ENCODE assay signal across 10 cellular contexts in the genomic region with DNA sequence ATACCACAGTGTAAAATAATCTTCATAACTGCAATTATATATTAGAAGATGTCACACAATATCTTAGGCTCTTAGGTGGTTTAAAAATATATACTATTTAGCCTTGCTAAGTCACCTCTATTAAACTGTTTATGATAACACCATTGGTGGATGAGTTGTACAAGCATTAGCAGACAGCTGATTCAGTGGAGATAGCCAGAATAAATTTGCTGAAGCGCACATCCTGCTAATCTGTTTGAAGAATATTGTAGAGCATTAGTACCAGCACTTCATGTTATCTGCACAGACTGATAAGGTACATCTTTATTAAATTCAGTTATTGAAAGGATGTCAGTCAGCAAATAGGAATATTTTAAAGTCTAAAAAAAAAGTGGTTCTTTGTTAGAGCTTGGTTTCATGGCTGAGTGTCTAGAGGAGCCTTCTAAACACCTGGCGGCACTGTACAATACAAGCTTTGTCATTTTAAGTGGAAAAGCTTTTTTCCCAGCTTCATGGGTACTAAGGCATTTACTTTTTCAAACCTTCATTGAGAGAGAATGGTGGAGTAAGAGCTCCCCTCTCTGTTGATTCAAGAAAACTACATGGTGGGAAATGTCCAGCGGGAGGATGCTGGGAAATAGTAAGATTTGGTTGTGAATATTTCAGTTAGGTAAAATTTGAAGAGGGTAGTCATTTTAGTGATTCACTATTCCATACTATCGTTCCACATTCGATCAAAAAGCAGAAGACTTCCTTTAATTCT.
A peak's percentile ranks its signal among the peaks of the same experiment; 100 is the strongest.
DNase-seq lines count a peak whose midpoint lies in the region; ATAC-seq and TF ChIP-seq lines count a peak whose summit lies in the region.
"Had no signal": no experiment of that assay in that cellular context is flagged by ENCODE, and none has a peak within 500 bp of the region (broad histone marks: within the 10 kb centered on the region; RNA-seq: fewer than 3 reads in every experiment).

No MANE protein-coding gene starts in this region.

- CTCF ChIA-PET in T-cell (lab: Charles Lee) = no interaction called here

- H3F3A ChIP-seq in neural progenitor cell (ENCODE audit: low read depth) = no peaks in the 10 kb centered on the region

- H3K36me3 Mint-ChIP-seq in chondrocyte (ENCODE audit: low read depth) (no peaks in the 10 kb centered on the region), neural progenitor cell (no peaks in the 10 kb centered on the region), T-cell (no peaks in the 10 kb centered on the region)
- H3K36me3 Mint-ChIP-seq: IgD-negative memory B cell had no signal

- DNase-seq in GM06990 (ENCODE audit: extremely low read depth, insufficient read length) = no peak
- peak; percentile 81 for DNase-seq in NCI-H146 (lab: John Stamatoyannopoulos, UW)
- DNase-seq in chondrocyte (ENCODE audit: low spot score) = no peak
- DNase-seq in neural progenitor cell (ENCODE audit: low spot score) = peak; percentile 61
- no peak for DNase-seq in sigmoid colon
- DNase-seq in OCI-M2 (lab: John Stamatoyannopoulos, UW; ENCODE audit: unreplicated experiment) = no peak
- no peak for DNase-seq in T-cell
- DNase-seq: activated CD4-positive, alpha-beta T cell treated with anti-CD3 and anti-CD28 coated beads for 1 hour; occipital lobe had no signal

- H3K9me3 Mint-ChIP-seq in chondrocyte (ENCODE audit: low read depth) (no peaks in the 10 kb centered on the region), neural progenitor cell (no peaks in the 10 kb centered on the region), T-cell (no peaks in the 10 kb centered on the region)
- H3K9me3 Mint-ChIP-seq: IgD-negative memory B cell had no signal

- H2AFZ ChIP-seq in neural progenitor cell (replicated peaks) = no peak overlapping the region

- no peak for TF ChIP-seq EP300 in sigmoid colon (IDR thresholded peaks at IDR 0.05)

- no peaks in the 10 kb centered on the region for H3K79me2 ChIP-seq in neural progenitor cell (ENCODE audit: low read depth)

- no peaks in the 10 kb centered on the region for H4K20me1 ChIP-seq in neural progenitor cell (ENCODE audit: low read depth)

- H3K9ac ChIP-seq in neural progenitor cell = no peak overlapping the region

- POLR2A ChIA-PET in T-cell (lab: Charles Lee) = no interaction called here

- H3K4me1 Mint-ChIP-seq in chondrocyte (ENCODE audit: low read depth) (no peaks in the 10 kb centered on the region), neural progenitor cell (peaks cover 6% of the 10 kb centered on the region), T-cell (no peaks in the 10 kb centered on the region)
- H3K4me1 Mint-ChIP-seq: IgD-negative memory B cell had no signal

- ATAC-seq in T-cell (replicated peaks in 1 of 4) = no peak

- TF ChIP-seq CTCF in GM06990 (IDR thresholded peaks at IDR 0.05; ENCODE audit: insufficient read depth, low read length, poor library complexity, severe bottlenecking) (peak; percentile 31), chondrocyte (IDR thresholded peaks at IDR 0.05) (peak; percentile 77), neural progenitor cell (IDR thresholded peaks at IDR 0.05) (peak; percentile 84), sigmoid colon (IDR thresholded peaks at IDR 0.05) (no peak)

- H3K36me3 ChIP-seq in GM06990 (ENCODE audit: control insufficient read depth, insufficient read depth, low read length) = no peaks in the 10 kb centered on the region
- H3K36me3 ChIP-seq in neural progenitor cell = no peaks in the 10 kb centered on the region
- H3K36me3 ChIP-seq in sigmoid colon = no peaks in the 10 kb centered on the region

- H3K4me3 ChIP-seq in GM06990 (replicated peaks; ENCODE audit: low read depth, low read length) (no peak overlapping the region), neural progenitor cell (no peak overlapping the region), sigmoid colon (no peak overlapping the region)

- H3K27ac ChIP-seq in neural progenitor cell = no peak overlapping the region
- H3K27ac ChIP-seq in sigmoid colon = no peak overlapping the region

- intact Hi-C loops in sigmoid colon (cut with DNase I) = no loop called here

- no peak overlapping the region for H3K4me2 ChIP-seq in neural progenitor cell

- H3K27me3 ChIP-seq in GM06990 (replicated peaks; ENCODE audit: control insufficient read depth, insufficient read depth, low read length) (no peaks in the 10 kb centered on the region), neural progenitor cell (no peaks in the 10 kb centered on the region), sigmoid colon (no peaks in the 10 kb centered on the region)

- WGBS in sigmoid colon, 2 donors = 49 to 67% methylated on average over 5 of the region's 5 CpGs

- H3K9me3 ChIP-seq in neural progenitor cell (ENCODE audit: low read depth) = no peaks in the 10 kb centered on the region
- no peaks in the 10 kb centered on the region for H3K9me3 ChIP-seq in sigmoid colon

- H3K27me3 Mint-ChIP-seq in chondrocyte (ENCODE audit: low read depth) (no peaks in the 10 kb centered on the region), neural progenitor cell (ENCODE audit: insufficient read depth, low read depth) (peaks cover 5% of the 10 kb centered on the region), T-cell (no peaks in the 10 kb centered on the region)
- H3K27me3 Mint-ChIP-seq: IgD-negative memory B cell had no signal

- no peak overlapping the region for H3K27ac Mint-ChIP-seq in chondrocyte (ENCODE audit: unreplicated experiment)
- H3K27ac Mint-ChIP-seq in neural progenitor cell = no peak overlapping the region
- no peak overlapping the region for H3K27ac Mint-ChIP-seq in T-cell
- H3K27ac Mint-ChIP-seq: IgD-negative memory B cell had no signal

- no peak overlapping the region for H3K4me3 Mint-ChIP-seq in chondrocyte (ENCODE audit: unreplicated experiment)
- H3K4me3 Mint-ChIP-seq in neural progenitor cell = no peak overlapping the region
- H3K4me3 Mint-ChIP-seq in T-cell = no peak overlapping the region
- H3K4me3 Mint-ChIP-seq: IgD-negative memory B cell had no signal

- no peak for TF ChIP-seq POLR2A in sigmoid colon (IDR thresholded peaks at IDR 0.05)

- H3K4me1 ChIP-seq in neural progenitor cell (peaks cover 3% of the 10 kb centered on the region), sigmoid colon (no peaks in the 10 kb centered on the region)

Comparison
In these comparisons a context has a peak if more than half of its experiments do, and no peak if none do; other contexts are left out.
1. DNase-seq: peak in NCI-H146 (single experiment) and neural progenitor cell (single experiment); none in GM06990 (single experiment), chondrocyte (single experiment), sigmoid colon (single experiment), OCI-M2 (single experiment) and T-cell (0 of 34).
2. CTCF ChIP-seq: peak in GM06990 (single experiment), chondrocyte (single experiment) and neural progenitor cell (single experiment); none in sigmoid colon (0 of 4).